In genomic region chr9:90755509-90756371, GRCh38 we compare ENCODE assay signal across 9 cellular contexts. TPM values are rescaled to one million over a fixed set of nuclear protein-coding genes. Genes with fewer than 3 reads are reported as not detected.
A peak's percentile ranks its signal among the peaks of the same experiment; 100 is the strongest.
DNase-seq lines count a peak whose midpoint lies in the region; ATAC-seq, FAIRE-seq and TF ChIP-seq lines count a peak whose summit lies in the region.
"Not testable (repeated sequence)": the region's sequence is repeated elsewhere in the genome, so short reads cannot be mapped to it uniquely, and the experiment has no call there.
"Had no signal": no experiment of that assay in that cellular context is flagged by ENCODE, and none has a peak within 500 bp of the region (broad histone marks: within the 10 kb centered on the region; RNA-seq: fewer than 3 reads in every experiment).

No MANE protein-coding gene starts in this region.

- in situ Hi-C loops in ACHN (cut with HindIII; ENCODE audit: low pct_ligation_motif_present, low pct_unique_long_range_greater_than_20kb, low sequenced_read_pairs); SK-MEL-5 (cut with HindIII; ENCODE audit: low pct_unique_long_range_greater_than_20kb, low sequenced_read_pairs): not testable (repeated sequence)

- peak; percentile 53 for DNase-seq in ACHN
- not testable (repeated sequence) for DNase-seq in GM12892 (ENCODE audit: insufficient read length)
- peak; percentile 12 for DNase-seq in NCI-H2029 treated with DMSO at 0.1 percent for 48 hours (lab: John Stamatoyannopoulos, UW)
- peak; percentile 51 for DNase-seq in SK-MEL-5 (ENCODE audit: low read depth, low spot score)
- DNase-seq in activated T-cell treated with anti-CD3 and anti-CD28 coated beads, Interleukin-2, amount 50 U/mL, for 1 hour, result peak; percentile 35
- DNase-seq in effector memory CD8-positive, alpha-beta T cell, result peak in 2 of 3 experiments; percentile 5
- DNase-seq in memory B cell (ENCODE audit: low spot score in 2 of 2), result peak; percentile 63 to 76
- DNase-seq in stimulated activated CD4-positive, alpha-beta T cell treated with anti-CD3 and anti-CD28 coated beads, Interleukin-2, amount 100 ng/mL, for 24 hours, result peak; percentile 67 to 68

- H3K36me3 Mint-ChIP-seq in effector memory CD8-positive, alpha-beta T cell (ENCODE audit: insufficient read depth); memory B cell: not testable (repeated sequence)

- not testable (repeated sequence) for H3K4me3 Mint-ChIP-seq in effector memory CD8-positive, alpha-beta T cell; memory B cell

- H3K27me3 Mint-ChIP-seq in effector memory CD8-positive, alpha-beta T cell, result peaks cover 6 to 20% of the 10 kb centered on the region in 2 donors
- H3K27me3 Mint-ChIP-seq in memory B cell, result not testable (repeated sequence)

- not testable (repeated sequence) for ATAC-seq in effector memory CD8-positive, alpha-beta T cell (replicated peaks)
- peak; percentile 49 for ATAC-seq in memory B cell (ENCODE audit: low read depth)

- not testable (repeated sequence) for H3K4me1 Mint-ChIP-seq in effector memory CD8-positive, alpha-beta T cell (ENCODE audit: low read depth in 2 of 2); memory B cell

- not testable (repeated sequence) for H3K9me3 Mint-ChIP-seq in effector memory CD8-positive, alpha-beta T cell; memory B cell

- not testable (repeated sequence) for H3K27ac Mint-ChIP-seq in effector memory CD8-positive, alpha-beta T cell
- H3K27ac Mint-ChIP-seq in memory B cell, result peak overlapping the region; percentile 88

- TF ChIP-seq POLR2A in GM12892 (IDR thresholded peaks at IDR 0.05; ENCODE audit: low read depth, low read length), result not testable (repeated sequence)

- peak; percentile 36 for FAIRE-seq in GM12892 (lab: Jason Lieb, UNC)

RNA-seq across cellular contexts. Expression of gene SYK, which starts 45.9 kb away (rescaled TPM):
- polyA plus RNA-seq in GM12892 (2012; ENCODE audit: missing spikeins), result 28.5 TPM
- total RNA-seq in SK-MEL-5 (2014; rRNA removed; shearing (Covaris generic)), result 0.74 and 1.7 TPM in 2 replicates
- polyA plus RNA-seq in SK-MEL-5 (2015; cell fraction: cytosol; rRNA removed), result 0.13 and 0.27 TPM in 2 replicates
- polyA plus RNA-seq in SK-MEL-5 (2015; cell fraction: nucleus; rRNA removed), result 0.04 TPM in 1 of 2 replicates, not detected in the other
- total RNA-seq: osteoblast had no signal
